ENCODE assay signal across 9 cellular contexts in genomic region chr7:34091330-34091917, GRCh38.
DNase-seq lines count a peak whose midpoint lies in the region; ATAC-seq, FAIRE-seq and TF ChIP-seq lines count a peak whose summit lies in the region.
"Had no signal": no experiment of that assay in that cellular context is flagged by ENCODE, and none has a peak within 500 bp of the region (broad histone marks: within the 10 kb centered on the region; RNA-seq: fewer than 3 reads in every experiment).

No MANE protein-coding gene starts in this region.

- no peaks in the 10 kb centered on the region for H3K9me3 ChIP-seq in GM12878 (replicated peaks; ENCODE audit: control insufficient read depth, insufficient read depth, low read length)

- H3K4me3 ChIP-seq in LNCaP clone FGC (ENCODE audit: low read depth, low read length) (no peak overlapping the region), GM12878 (no peak overlapping the region)

- no peaks in the 10 kb centered on the region; a peak in 1 of 4 replicates for H3K27me3 ChIP-seq in GM12878 (replicated peaks in 1 of 2; ENCODE audit: control insufficient read depth in 2 of 2, insufficient read depth in 2 of 2, low read length in 1 of 2)

- H3K4me2 ChIP-seq in GM12878 (ENCODE audit: control insufficient read depth, insufficient read depth): no peak overlapping the region

- no peak overlapping the region for H3K4me3 Mint-ChIP-seq in activated CD4-positive, alpha-beta T cell treated with anti-CD3 and anti-CD28 coated beads for 36 hours
- H3K4me3 Mint-ChIP-seq: activated T-cell treated with anti-CD3 and anti-CD28 coated beads, Interleukin-2, amount 50 U/mL, for 72 hours had no signal

- ATAC-seq in activated CD4-positive, alpha-beta T cell treated with anti-CD3 and anti-CD28 coated beads for 36 hours: peak; percentile 44
- ATAC-seq in GM12878 (peak; percentile 58; the same call in 2 of the 3 replicates), GM19328 (IDR thresholded peaks at IDR 0.05; ENCODE audit: unreplicated experiment) (no peak), GM19452 (IDR thresholded peaks at IDR 0.05; ENCODE audit: unreplicated experiment) (no peak), HG02885 (IDR thresholded peaks at IDR 0.05; ENCODE audit: poor library complexity, unreplicated experiment) (no peak)
- ATAC-seq: activated T-cell treated with anti-CD3 and anti-CD28 coated beads, Interleukin-2, amount 50 U/mL, for 72 hours had no signal

- RAD21 ChIA-PET in GM12878 (lab: Charles Lee; ENCODE audit: unreplicated experiment): no interaction called here

- no peak for TF ChIP-seq POLR2A in GM12878 (IDR thresholded peaks at IDR 0.05; ENCODE audit: low read depth, low read length)

- WGBS in GM12878 (ENCODE audit: insufficient coverage, insufficient replicate concordance, low lambda C conversion rate, missing lambda C conversion rate): 0% methylated on average over 4 of the region's 4 CpGs

- no peaks in the 10 kb centered on the region for H3K4me1 ChIP-seq in GM12878 (ENCODE audit: control insufficient read depth, insufficient read depth, low read length)

- no peak for TF ChIP-seq EP300 in GM12878 (IDR thresholded peaks at IDR 0.05; ENCODE audit: borderline replicate concordance in 1 of 2, control insufficient read depth in 1 of 2, low read depth in 2 of 2, low read length in 2 of 2)

- no peak overlapping the region for H2AFZ ChIP-seq in GM12878 (ENCODE audit: control insufficient read depth, low read depth, low read length)

- SMC1A ChIA-PET in GM12878 (lab: Charles Lee; ENCODE audit: uncharacterized antibody, unreplicated experiment): no interaction called here

- H3K27ac ChIP-seq in GM12878 (ENCODE audit: control insufficient read depth, insufficient read depth): no peak overlapping the region

- in situ Hi-C loops in GM12878 (cut with MboI): no loop called here

- CTCF ChIA-PET in activated CD4-positive, alpha-beta T cell treated with anti-CD3 and anti-CD28 coated beads for 36 hours (lab: Charles Lee): interaction anchor here (0.8 kb wide), 1 partner anchor 23 kb away, joined by 3 read pairs; no protein-coding TSS in a partner anchor
- CTCF ChIA-PET in GM12878 (lab: Yijun Ruan, JAX): interaction anchor here (0.6 to 1.5 kb wide), 7 partner anchors 13 to 795 kb away, joined by 3 to 4 read pairs (median 3); no protein-coding TSS in a partner anchor

- no peaks in the 10 kb centered on the region for H3K27me3 Mint-ChIP-seq in activated CD4-positive, alpha-beta T cell treated with anti-CD3 and anti-CD28 coated beads for 36 hours

- no peaks in the 10 kb centered on the region for H4K20me1 ChIP-seq in GM12878 (ENCODE audit: control insufficient read depth, insufficient read depth)

- TF ChIP-seq RAD21 in GM12878 (IDR thresholded peaks at IDR 0.05; ENCODE audit: insufficient read depth, low read depth, low read length): peak; percentile 46

- TF ChIP-seq CTCF in LNCaP clone FGC (IDR thresholded peaks at IDR 0.05; ENCODE audit: control insufficient read depth, extremely low read depth, insufficient read depth) (peak; percentile 72), GM12878 (IDR thresholded peaks at IDR 0.05 in 2 of 3, conservative IDR thresholded peaks at IDR 0.05 in 1 of 3; ENCODE audit: control insufficient read depth in 2 of 3, extremely low read depth in 1 of 3, insufficient read depth in 1 of 3, low read depth in 3 of 3, low read length in 3 of 3) (peak; percentile 44 to 54 (median 52); a peak in 5 of 6 replicates)

- DNase-seq in activated CD4-positive, alpha-beta T cell treated with anti-CD3 and anti-CD28 coated beads for 36 hours: peak; percentile 41
- no peak for DNase-seq in activated CD4-positive, alpha-beta T cell treated with anti-CD3 and anti-CD28 coated beads, Interleukin-2, amount 50 U/mL, for 48 hours
- DNase-seq in LNCaP clone FGC (ENCODE audit: low read depth): no peak
- DNase-seq in GM12878 (ENCODE audit: low read depth, low spot score): no peak
- DNase-seq in myocyte (ENCODE audit: low read depth): peak; percentile 73

- POLR2A ChIA-PET in activated CD4-positive, alpha-beta T cell treated with anti-CD3 and anti-CD28 coated beads for 36 hours (lab: Charles Lee): no interaction called here
- POLR2A ChIA-PET in GM12878 (lab: Charles Lee): no interaction called here

- intact Hi-C loops in activated CD4-positive, alpha-beta T cell treated with anti-CD3 and anti-CD28 coated beads for 36 hours (cut with DNase I, micrococcal nuclease): loop anchor here in 1 of 2 experiments (10.0 kb wide), 1 partner anchor 503 kb away; no protein-coding TSS in a partner anchor
- intact Hi-C loops in GM12878 (cut with micrococcal nuclease; ENCODE audit: unreplicated experiment): no loop called here

- H3K9ac ChIP-seq in GM12878 (ENCODE audit: control insufficient read depth, insufficient read depth, low read length): no peak overlapping the region

- no peak overlapping the region for H3K27ac Mint-ChIP-seq in activated CD4-positive, alpha-beta T cell treated with anti-CD3 and anti-CD28 coated beads for 36 hours
- H3K27ac Mint-ChIP-seq: activated T-cell treated with anti-CD3 and anti-CD28 coated beads, Interleukin-2, amount 50 U/mL, for 72 hours had no signal

- no peaks in the 10 kb centered on the region for H3K36me3 Mint-ChIP-seq in activated CD4-positive, alpha-beta T cell treated with anti-CD3 and anti-CD28 coated beads for 36 hours (ENCODE audit: low read depth)

- no peaks in the 10 kb centered on the region for H3K36me3 ChIP-seq in GM12878 (ENCODE audit: control insufficient read depth in 2 of 2, insufficient read depth in 2 of 2, low read length in 1 of 2)

- H3K4me1 Mint-ChIP-seq in activated CD4-positive, alpha-beta T cell treated with anti-CD3 and anti-CD28 coated beads for 36 hours: no peaks in the 10 kb centered on the region

- BruUV-seq in GM12878 (replicated peaks; lab: Mats Ljungman, UMichigan): no TSS peak

- no peaks in the 10 kb centered on the region for H3K79me2 ChIP-seq in GM12878 (ENCODE audit: control insufficient read depth, insufficient read depth, low read length)

- FAIRE-seq in GM12878 (lab: Jason Lieb, UNC): peak; percentile 57

- H3K9me3 Mint-ChIP-seq in activated CD4-positive, alpha-beta T cell treated with anti-CD3 and anti-CD28 coated beads for 36 hours (ENCODE audit: low read depth): peaks cover 3% of the 10 kb centered on the region
- H3K9me3 Mint-ChIP-seq: activated T-cell treated with anti-CD3 and anti-CD28 coated beads, Interleukin-2, amount 50 U/mL, for 72 hours had no signal

TF ChIP-seq in GM12878, 131 proteins besides CTCF, POLR2A, EP300 and RAD21 (continues in another document):
- TF ChIP-seq ZNF592 (IDR thresholded peaks at IDR 0.05) (no peak), EGR1 (IDR thresholded peaks at IDR 0.05; ENCODE audit: borderline replicate concordance in 1 of 2, low read depth in 2 of 2, low read length in 2 of 2) (no peak), JUNB (IDR thresholded peaks at IDR 0.05) (no peak), CEBPB (IDR thresholded peaks at IDR 0.05; ENCODE audit: borderline replicate concordance in 1 of 2, low read depth in 2 of 2, low read length in 2 of 2) (no peak), NR2C2 (IDR thresholded peaks at IDR 0.05; ENCODE audit: borderline replicate concordance, control insufficient read depth, insufficient read length, low read depth) (no peak), NFYA (IDR thresholded peaks at IDR 0.05; ENCODE audit: borderline replicate concordance, low read depth, low read length) (no peak), PAX5 (IDR thresholded peaks at IDR 0.05; ENCODE audit: borderline replicate concordance, low read depth, low read length) (no peak), CHD2 (IDR thresholded peaks at IDR 0.05; ENCODE audit: borderline replicate concordance, low read depth, low read length) (no peak), STAT3 (IDR thresholded peaks at IDR 0.05; ENCODE audit: low read depth, low read length) (no peak)
- TF ChIP-seq, protein P1, sequence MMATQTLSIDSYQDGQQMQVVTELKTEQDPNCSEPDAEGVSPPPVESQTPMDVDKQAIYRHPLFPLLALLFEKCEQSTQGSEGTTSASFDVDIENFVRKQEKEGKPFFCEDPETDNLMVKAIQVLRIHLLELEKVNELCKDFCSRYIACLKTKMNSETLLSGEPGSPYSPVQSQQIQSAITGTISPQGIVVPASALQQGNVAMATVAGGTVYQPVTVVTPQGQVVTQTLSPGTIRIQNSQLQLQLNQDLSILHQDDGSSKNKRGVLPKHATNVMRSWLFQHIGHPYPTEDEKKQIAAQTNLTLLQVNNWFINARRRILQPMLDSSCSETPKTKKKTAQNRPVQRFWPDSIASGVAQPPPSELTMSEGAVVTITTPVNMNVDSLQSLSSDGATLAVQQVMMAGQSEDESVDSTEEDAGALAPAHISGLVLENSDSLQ (IDR thresholded peaks at IDR 0.05): no peak

Comparison
In these comparisons a context has a peak if more than half of its experiments do, and no peak if none do; other contexts are left out.
1. DNase-seq: peak in activated CD4-positive, alpha-beta T cell treated with anti-CD3 and anti-CD28 coated beads for 36 hours (single experiment) and myocyte (single experiment); none in activated CD4-positive, alpha-beta T cell treated with anti-CD3 and anti-CD28 coated beads, Interleukin-2, amount 50 U/mL, for 48 hours (0 of 2), LNCaP clone FGC (single experiment) and GM12878 (single experiment).
2. ATAC-seq: peak in activated CD4-positive, alpha-beta T cell treated with anti-CD3 and anti-CD28 coated beads for 36 hours (single experiment) and GM12878 (single experiment); none in GM19328 (single experiment), GM19452 (single experiment) and HG02885 (single experiment).